ENCODE assay signal across 14 cellular contexts in the genomic region with DNA sequence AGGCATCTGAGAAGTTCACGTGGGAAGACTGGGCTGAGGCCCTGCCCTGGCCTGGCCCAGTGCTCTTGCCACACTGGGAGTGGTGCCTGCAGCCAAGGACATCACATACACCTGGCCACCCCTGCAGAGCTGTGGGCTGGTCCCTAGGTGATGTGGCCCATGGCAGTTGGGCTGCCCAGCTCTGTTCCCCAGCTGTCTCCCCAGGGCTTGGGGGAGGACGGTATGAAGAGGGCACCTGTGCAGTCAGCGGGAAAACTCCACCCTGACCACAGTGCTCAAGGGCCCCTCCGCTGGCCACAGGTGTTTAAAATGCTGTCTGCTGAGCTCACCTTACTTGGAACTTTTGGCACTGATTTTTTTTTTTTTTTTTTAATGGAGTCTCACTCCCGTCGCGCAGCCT.
"Had no signal": no experiment of that assay in that cellular context is flagged by ENCODE, and none has a peak within 500 bp of the region (broad histone marks: within the 10 kb centered on the region; RNA-seq: fewer than 3 reads in every experiment).

No MANE protein-coding gene starts in this region.

- H3K27ac Mint-ChIP-seq: activated CD4-positive, alpha-beta T cell treated with anti-CD3 and anti-CD28 coated beads, Interleukin-2, amount 10 ng/mL, durations not matched to agents 7 days and 5 days; activated T-cell treated with anti-CD3 and anti-CD28 coated beads, Interleukin-2, amount 50 U/mL, for 24 hours; natural killer cell; progenitor cell of endocrine pancreas had no signal

- H3K4me3 Mint-ChIP-seq: activated B cell treated with CpG ODN at 0.5 μM for 24 hours; activated CD4-positive, alpha-beta T cell treated with anti-CD3 and anti-CD28 coated beads, Interleukin-2, amount 10 ng/mL, durations not matched to agents 7 days and 5 days; activated T-cell treated with anti-CD3 and anti-CD28 coated beads, Interleukin-2, amount 50 U/mL, for 24 hours; natural killer cell had no signal

- H3K4me3 ChIP-seq: colonic mucosa, smooth muscle cell, thyroid gland had no signal

- H3K36me3 ChIP-seq: colonic mucosa, thyroid gland had no signal

- H3K36me3 Mint-ChIP-seq: natural killer cell had no signal

- H3K9me3 ChIP-seq: colonic mucosa, thyroid gland had no signal

- ATAC-seq: left colon, natural killer cell, right cardiac atrium had no signal

- H3K27me3 ChIP-seq: colonic mucosa, thyroid gland had no signal

- DNase-seq: activated B cell treated with CpG ODN at 0.5 μM for 24 hours; activated CD4-positive, alpha-beta T cell treated with anti-CD3 and anti-CD28 coated beads, Interleukin-2, amount 10 ng/mL, durations not matched to agents 7 days and 5 days; activated gamma-delta T cell; activated T-cell treated with anti-CD3 and anti-CD28 coated beads, Interleukin-2, amount 50 U/mL, for 24 hours; colonic mucosa; foreskin melanocyte; head of caudate nucleus; left colon; natural killer cell; nucleus accumbens; right cardiac atrium had no signal

- H3K4me2 ChIP-seq: smooth muscle cell had no signal

- H3K27me3 Mint-ChIP-seq: activated B cell treated with CpG ODN at 0.5 μM for 24 hours had no signal

- H3K27ac ChIP-seq: colonic mucosa, thyroid gland had no signal

- H3K9me3 Mint-ChIP-seq: activated T-cell treated with anti-CD3 and anti-CD28 coated beads, Interleukin-2, amount 50 U/mL, for 24 hours; natural killer cell had no signal
